ENCODE assay signal across 22 cellular contexts in genomic region chr3:133754455-133754854, GRCh38. TPM values are rescaled to one million over a fixed set of nuclear protein-coding genes. Genes with fewer than 3 reads are reported as not detected.
"Had no signal": no experiment of that assay in that cellular context is flagged by ENCODE, and none has a peak within 500 bp of the region (broad histone marks: within the 10 kb centered on the region; RNA-seq: fewer than 3 reads in every experiment).

No MANE protein-coding gene starts in this region.

- DNase-seq: effector memory CD4-positive, alpha-beta T cell; glutamatergic neuron; kidney; left cardiac atrium; left ventricle myocardium inferior; lower lobe of right lung; mesendoderm; naive B cell; nephron progenitor cell; psoas muscle; retina; stimulated activated CD4-positive, alpha-beta T cell treated with anti-CD3 and anti-CD28 coated beads, Interleukin-2, amount 100 ng/mL, for 24 hours; stimulated activated CD4-positive, alpha-beta T cell treated with anti-CD3 and anti-CD28 coated beads, Interleukin-4, amount 100 ng/mL, for 4 hours; stimulated activated naive B cell treated with anti-CD40 and anti-IgM and Interleukin-4, amounts not matched to agents 10 μg/mL and 1 μg/mL and 100 μg/mL, for 72 hours; stimulated activated naive CD8-positive, alpha-beta T cell treated with anti-CD3 and anti-CD28 coated beads, Interleukin-15, amount 100 ng/mL, for 72 hours; thyroid gland had no signal

- H3K27ac Mint-ChIP-seq: nephron progenitor cell; stimulated activated naive B cell treated with anti-CD40 and anti-IgM and Interleukin-4, amounts not matched to agents 10 μg/mL and 1 μg/mL and 100 μg/mL, for 72 hours; type B pancreatic cell had no signal

- H3K4me3 Mint-ChIP-seq: naive B cell; nephron progenitor cell; stimulated activated naive B cell treated with anti-CD40 and anti-IgM and Interleukin-4, amounts not matched to agents 10 μg/mL and 1 μg/mL and 100 μg/mL, for 72 hours; stimulated activated naive CD8-positive, alpha-beta T cell treated with anti-CD3 and anti-CD28 coated beads, Interleukin-15, amount 100 ng/mL, for 72 hours; type B pancreatic cell had no signal

- H3K4me1 ChIP-seq: gastroesophageal sphincter, left ventricle myocardium inferior, lower lobe of right lung, psoas muscle, thyroid gland had no signal

- H3K36me3 ChIP-seq: gastroesophageal sphincter, left ventricle myocardium inferior, lower lobe of right lung, neutrophil, thyroid gland had no signal

- H3K9me3 ChIP-seq: gastroesophageal sphincter, left ventricle myocardium inferior, lower lobe of right lung, neutrophil, psoas muscle, thyroid gland had no signal

- H3K36me3 Mint-ChIP-seq: naive B cell; stimulated activated naive B cell treated with anti-CD40 and anti-IgM and Interleukin-4, amounts not matched to agents 10 μg/mL and 1 μg/mL and 100 μg/mL, for 72 hours; type B pancreatic cell had no signal

- H3K27ac ChIP-seq: gastroesophageal sphincter, left ventricle myocardium inferior, lower lobe of right lung, neutrophil, psoas muscle, thyroid gland had no signal

- H3K27me3 Mint-ChIP-seq: stimulated activated naive CD8-positive, alpha-beta T cell treated with anti-CD3 and anti-CD28 coated beads, Interleukin-15, amount 100 ng/mL, for 72 hours; type B pancreatic cell had no signal

- H3K9me3 Mint-ChIP-seq: naive B cell; nephron progenitor cell; stimulated activated naive B cell treated with anti-CD40 and anti-IgM and Interleukin-4, amounts not matched to agents 10 μg/mL and 1 μg/mL and 100 μg/mL, for 72 hours; stimulated activated naive CD8-positive, alpha-beta T cell treated with anti-CD3 and anti-CD28 coated beads, Interleukin-15, amount 100 ng/mL, for 72 hours; type B pancreatic cell had no signal

- H3K4me1 Mint-ChIP-seq: naive B cell; nephron progenitor cell; stimulated activated naive B cell treated with anti-CD40 and anti-IgM and Interleukin-4, amounts not matched to agents 10 μg/mL and 1 μg/mL and 100 μg/mL, for 72 hours; stimulated activated naive CD8-positive, alpha-beta T cell treated with anti-CD3 and anti-CD28 coated beads, Interleukin-15, amount 100 ng/mL, for 72 hours had no signal

- H3K27me3 ChIP-seq: gastroesophageal sphincter, thyroid gland had no signal

- FAIRE-seq: endometrium, kidney, urothelium cell line had no signal

- H3K4me3 ChIP-seq: gastroesophageal sphincter, left ventricle myocardium inferior, lower lobe of right lung, psoas muscle, thyroid gland had no signal

- ATAC-seq: gastroesophageal sphincter; left cardiac atrium; lower lobe of right lung; psoas muscle; stimulated activated naive B cell treated with anti-CD40 and anti-IgM and Interleukin-4, amounts not matched to agents 10 μg/mL and 1 μg/mL and 100 μg/mL, for 72 hours had no signal

RNA-seq across cellular contexts. Expression of gene TF, which starts 8.3 kb away (rescaled TPM):
- total RNA-seq: fibroblast of villous mesenchyme had no signal
